Comparison of ENCODE assay signal across 11 cellular contexts in the genomic region with DNA sequence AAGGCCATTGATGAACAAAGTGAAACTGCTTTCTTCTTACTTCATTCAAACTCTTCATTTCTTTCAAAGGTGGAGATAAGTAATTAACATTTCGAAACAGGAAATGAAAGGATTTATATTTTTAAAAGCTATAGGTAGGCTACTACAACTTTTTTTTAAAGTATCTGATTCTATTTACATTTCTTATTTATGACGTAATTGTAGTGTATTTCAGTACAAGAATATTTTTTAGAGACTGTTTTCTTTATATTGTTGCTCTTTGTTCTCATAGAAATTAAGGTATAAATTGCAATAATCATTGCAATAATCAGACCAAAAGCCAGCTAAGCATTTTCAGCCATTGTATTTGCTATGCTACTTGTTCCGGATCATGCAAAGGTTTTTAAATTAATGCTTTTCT. TPM values are rescaled to one million over a fixed set of nuclear protein-coding genes. Genes with fewer than 3 reads are reported as not detected.
A peak's percentile ranks its signal among the peaks of the same experiment; 100 is the strongest.
DNase-seq lines count a peak whose midpoint lies in the region; ATAC-seq and TF ChIP-seq lines count a peak whose summit lies in the region.
"Had no signal": no experiment of that assay in that cellular context is flagged by ENCODE, and none has a peak within 500 bp of the region (broad histone marks: within the 10 kb centered on the region; RNA-seq: fewer than 3 reads in every experiment).

No MANE protein-coding gene starts in this region.

- TF ChIP-seq POLR2A in NB4 (IDR thresholded peaks at IDR 0.05; ENCODE audit: extremely low read depth, insufficient read length), result no peak

- H2AFZ ChIP-seq in osteoblast (ENCODE audit: low read length), result no peak overlapping the region

- peaks cover 11% of the 10 kb centered on the region for H4K20me1 ChIP-seq in osteoblast (ENCODE audit: insufficient read depth, low read length)

- H3K4me2 ChIP-seq in osteoblast (ENCODE audit: insufficient read depth, low read length), result peak overlapping the region; percentile 81

- peak overlapping the region; percentile 72; the same call in 1 of the 2 replicates for H3K4me3 ChIP-seq in GM08714 (ENCODE audit: low read length)
- peak overlapping the region; percentile 65 for H3K4me3 ChIP-seq in NB4 (ENCODE audit: low read depth, low read length)
- peak overlapping the region; percentile 46 for H3K4me3 ChIP-seq in coronary artery
- H3K4me3 ChIP-seq in osteoblast (ENCODE audit: insufficient read depth, low read length), result peak overlapping the region; percentile 68
- H3K4me3 ChIP-seq: ovary had no signal

- DNase-seq in NB4 (ENCODE audit: low read depth) (no peak), coronary artery (ENCODE audit: low spot score) (no peak), osteoblast (ENCODE audit: insufficient read length, low spot score, missing footprints) (no peak), NCI-H345 treated with DMSO at 0.1 percent for 48 hours (lab: John Stamatoyannopoulos, UW; ENCODE audit: unreplicated experiment) (no peak)
- no peak for DNase-seq in stimulated activated CD4-positive, alpha-beta T cell treated with anti-CD3 and anti-CD28 coated beads, Interleukin-2, amount 100 ng/mL, for 24 hours
- DNase-seq in activated CD8-positive, alpha-beta memory T cell treated with anti-CD3 and anti-CD28 coated beads, Interleukin-2, amount 50 U/mL, for 48 hours, result no peak
- DNase-seq: NCI-H774, ovary had no signal

- no peaks in the 10 kb centered on the region for H3K27me3 ChIP-seq in osteoblast (ENCODE audit: insufficient read depth, low read length)
- H3K27me3 ChIP-seq: ascending aorta, ovary had no signal

- H3K27ac ChIP-seq in coronary artery, result no peak overlapping the region
- H3K27ac ChIP-seq in osteoblast (ENCODE audit: low read depth, low read length), result peak overlapping the region; percentile 38
- H3K27ac ChIP-seq: ascending aorta, ovary had no signal

- TF ChIP-seq CTCF in NB4 (IDR thresholded peaks at IDR 0.05; ENCODE audit: low read depth, low read length), result no peak
- TF ChIP-seq CTCF in coronary artery (IDR thresholded peaks at IDR 0.05), result no peak
- TF ChIP-seq CTCF in osteoblast (IDR thresholded peaks at IDR 0.05; ENCODE audit: extremely low read depth, low read depth, low read length), result no peak

- no peak for ATAC-seq in HG02678 (IDR thresholded peaks at IDR 0.05; ENCODE audit: unreplicated experiment)

- H3K79me2 ChIP-seq in osteoblast (ENCODE audit: insufficient read depth, low read length), result peaks cover 96% of the 10 kb centered on the region

- H3K9me3 ChIP-seq in osteoblast (ENCODE audit: low read depth, low read length), result no peaks in the 10 kb centered on the region
- H3K9me3 ChIP-seq: ascending aorta, ovary had no signal

- no peaks in the 10 kb centered on the region for H3K36me3 ChIP-seq in osteoblast (ENCODE audit: insufficient read depth, low read length)
- H3K36me3 ChIP-seq: ascending aorta, ovary had no signal

- peaks cover 44% of the 10 kb centered on the region for H3K4me1 ChIP-seq in osteoblast (ENCODE audit: insufficient read depth, low read length)

RNA-seq across cellular contexts. Expression of a gene that starts 13.7 kb away (rescaled TPM):
- total RNA-seq in osteoblast, result 109 and 112 TPM in 2 replicates
